10 cellular contexts compared by ENCODE assay signal in genomic region chr2:138059967-138060635, GRCh38.
DNase-seq lines count a peak whose midpoint lies in the region; TF ChIP-seq lines count a peak whose summit lies in the region.
"Had no signal": no experiment of that assay in that cellular context is flagged by ENCODE, and none has a peak within 500 bp of the region (broad histone marks: within the 10 kb centered on the region; RNA-seq: fewer than 3 reads in every experiment).

No MANE protein-coding gene starts in this region.

- no peak for TF ChIP-seq CTCF in transverse colon (IDR thresholded peaks at IDR 0.05)

- intact Hi-C loops in transverse colon (cut with DNase I; ENCODE audit: low total_unique reads) = no loop called here

- H3K9me3 ChIP-seq in transverse colon = no peaks in the 10 kb centered on the region
- H3K9me3 ChIP-seq: left lung had no signal

- H3K4me1 ChIP-seq in transverse colon = no peaks in the 10 kb centered on the region
- H3K4me1 ChIP-seq: left lung had no signal

- H3K4me3 ChIP-seq in transverse colon = no peak overlapping the region
- H3K4me3 ChIP-seq: left lung had no signal

- in situ Hi-C loops in transverse colon (cut with MboI; ENCODE audit: low pct_ligation_motif_present in 1 of 4, low pct_unique_long_range_greater_than_20kb in 1 of 4, low sequenced_read_pairs in 3 of 4) = no loop called here

- no peaks in the 10 kb centered on the region for H3K36me3 ChIP-seq in transverse colon
- H3K36me3 ChIP-seq: left lung had no signal

- DNase-seq in NCI-H2107 treated with DMSO at 0.1 percent for 48 hours (lab: John Stamatoyannopoulos, UW; ENCODE audit: unreplicated experiment) = peak; percentile 9
- no peak for DNase-seq in NCI-H2107 (lab: John Stamatoyannopoulos, UW)
- DNase-seq in OCI-M1 (lab: John Stamatoyannopoulos, UW) = peak; percentile 68
- peak; percentile 29 for DNase-seq in fibroblast of the conjunctiva (ENCODE audit: low read depth)
- peak; percentile 54 for DNase-seq in ureter (ENCODE audit: low spot score)
- DNase-seq in activated T-cell treated with anti-CD3 and anti-CD28 coated beads for 4 hours = no peak
- no peak for DNase-seq in activated T-cell treated with anti-CD3 and anti-CD28 coated beads, Interleukin-2, amount 50 U/mL, for 1 hour
- DNase-seq in transverse colon = no peak
- DNase-seq: NCI-H524 treated with DMSO at 0.1 percent for 48 hours had no signal

- TF ChIP-seq POLR2A in transverse colon (IDR thresholded peaks at IDR 0.05) = no peak

- H3K27ac ChIP-seq in transverse colon = no peak overlapping the region
- H3K27ac ChIP-seq: left lung had no signal

- WGBS in transverse colon (ENCODE audit: low coverage in 1 of 2), 2 donors = 71 to 73% methylated on average over 2 of the region's 2 CpGs

- TF ChIP-seq EP300 in transverse colon (IDR thresholded peaks at IDR 0.05; ENCODE audit: low read depth) = no peak

- H3K27me3 ChIP-seq in transverse colon = no peaks in the 10 kb centered on the region
- H3K27me3 ChIP-seq: left lung had no signal

Comparison
In these comparisons a context has a peak if more than half of its experiments do, and no peak if none do; other contexts are left out.
1. DNase-seq: peak in NCI-H2107 treated with DMSO at 0.1 percent for 48 hours (single experiment), OCI-M1 (single experiment), fibroblast of the conjunctiva (single experiment) and ureter (single experiment); none in NCI-H2107 (single experiment), activated T-cell treated with anti-CD3 and anti-CD28 coated beads for 4 hours (single experiment), activated T-cell treated with anti-CD3 and anti-CD28 coated beads, Interleukin-2, amount 50 U/mL, for 1 hour (single experiment) and transverse colon (single experiment).